ENCODE assay signal across 1 cellular context in the genomic region with DNA sequence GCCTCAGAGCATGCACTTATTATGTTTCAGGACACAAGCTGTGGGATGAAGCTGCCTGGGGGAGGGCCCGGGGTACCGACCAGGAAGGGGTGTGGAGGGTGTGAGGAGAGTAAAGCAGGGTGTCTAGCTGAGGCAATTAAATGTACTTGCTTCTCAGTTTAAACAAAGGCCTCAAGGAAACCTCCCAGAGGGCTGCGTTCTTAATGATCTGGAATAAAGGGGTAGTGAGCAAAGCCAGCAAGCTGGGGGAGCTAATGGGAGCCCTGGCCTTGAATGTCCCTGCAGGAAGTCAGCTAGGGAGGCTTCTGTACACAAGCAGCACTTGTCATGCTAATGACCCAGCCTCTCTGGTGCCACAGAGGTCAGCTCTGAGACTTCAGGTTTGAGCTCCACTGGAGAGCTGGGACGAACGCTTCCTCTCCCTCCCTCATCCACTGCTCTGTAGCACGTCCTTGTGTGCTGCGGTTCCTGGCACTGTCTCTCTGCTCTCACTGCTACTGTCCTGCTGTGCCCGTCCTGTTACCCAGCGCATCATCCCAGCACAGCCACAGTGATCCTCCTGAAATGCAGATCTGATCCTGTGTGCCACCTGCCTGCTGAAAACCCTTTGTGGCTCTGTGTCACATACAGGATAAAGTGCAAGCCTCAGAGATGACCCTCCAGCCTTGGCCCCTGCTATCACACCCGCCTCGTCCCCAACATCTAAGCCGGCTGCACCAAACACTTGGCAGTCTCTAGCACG.
TF ChIP-seq lines count a peak whose summit lies in the region.

No MANE protein-coding gene starts in this region.

TF ChIP-seq in H1, 55 proteins besides CTCF, POLR2A, EP300 and RAD21 (continued from another document):
- TF ChIP-seq, protein P1, sequence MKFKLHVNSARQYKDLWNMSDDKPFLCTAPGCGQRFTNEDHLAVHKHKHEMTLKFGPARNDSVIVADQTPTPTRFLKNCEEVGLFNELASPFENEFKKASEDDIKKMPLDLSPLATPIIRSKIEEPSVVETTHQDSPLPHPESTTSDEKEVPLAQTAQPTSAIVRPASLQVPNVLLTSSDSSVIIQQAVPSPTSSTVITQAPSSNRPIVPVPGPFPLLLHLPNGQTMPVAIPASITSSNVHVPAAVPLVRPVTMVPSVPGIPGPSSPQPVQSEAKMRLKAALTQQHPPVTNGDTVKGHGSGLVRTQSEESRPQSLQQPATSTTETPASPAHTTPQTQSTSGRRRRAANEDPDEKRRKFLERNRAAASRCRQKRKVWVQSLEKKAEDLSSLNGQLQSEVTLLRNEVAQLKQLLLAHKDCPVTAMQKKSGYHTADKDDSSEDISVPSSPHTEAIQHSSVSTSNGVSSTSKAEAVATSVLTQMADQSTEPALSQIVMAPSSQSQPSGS (IDR thresholded peaks at IDR 0.05; ENCODE audit: low read length), result 0 out of 2 replicates have a peak, but pooled peaks have one; percentile 43
- TF ChIP-seq NRF1 (IDR thresholded peaks at IDR 0.05; ENCODE audit: low read depth, low read length) (no peak), NANOG (IDR thresholded peaks at IDR 0.05; ENCODE audit: insufficient read depth, low read depth, low read length, poor library complexity, severe bottlenecking) (peak; percentile 85), BRCA1 (IDR thresholded peaks at IDR 0.05; ENCODE audit: low read depth, low read length) (no peak), TCF12 (IDR thresholded peaks at IDR 0.05; ENCODE audit: low read depth, low read length) (peak; percentile 83; the same call in 1 of the 2 replicates), EGR1 (IDR thresholded peaks at IDR 0.05; ENCODE audit: borderline replicate concordance, low read depth, low read length) (no peak), ASH2L (IDR thresholded peaks at IDR 0.05; ENCODE audit: low read length) (peak; percentile 15), GTF2F1 (IDR thresholded peaks at IDR 0.05; ENCODE audit: borderline replicate concordance, low read depth, low read length) (no peak), SP2 (IDR thresholded peaks at IDR 0.05; ENCODE audit: low read length) (no peak), POU5F1 (IDR thresholded peaks at IDR 0.05; ENCODE audit: low read depth, low read length) (0 out of 2 replicates have a peak, but pooled peaks have one; percentile 58), CREB1 (IDR thresholded peaks at IDR 0.05) (0 out of 2 replicates have a peak, but pooled peaks have one; percentile 39), SP1 (IDR thresholded peaks at IDR 0.05; ENCODE audit: low read depth, low read length) (peak; percentile 78), CTBP2 (IDR thresholded peaks at IDR 0.05; ENCODE audit: borderline replicate concordance, insufficient read depth, insufficient read length, low read length) (peak; percentile 85), SAP30 (IDR thresholded peaks at IDR 0.05; ENCODE audit: insufficient read depth, insufficient replicate concordance, low read length) (no peak), TBP (IDR thresholded peaks at IDR 0.05; ENCODE audit: low read depth, low read length) (0 out of 2 replicates have a peak, but pooled peaks have one; percentile 28), SIRT6 (IDR thresholded peaks at IDR 0.05; ENCODE audit: low read length) (no peak), EZH2 (IDR thresholded peaks at IDR 0.05; ENCODE audit: low read depth, low read length, severe bottlenecking) (peak; percentile 38), RXRA (IDR thresholded peaks at IDR 0.05; ENCODE audit: insufficient read depth, low read depth, low read length) (peak; percentile 86; the same call in 1 of the 2 replicates), RBBP5 (IDR thresholded peaks at IDR 0.05; ENCODE audit: borderline replicate concordance, low read depth, low read length) (peak; percentile 74; the same call in 1 of the 2 replicates), KDM1A (IDR thresholded peaks at IDR 0.05; ENCODE audit: borderline replicate concordance, low read length) (no peak), HDAC2 (IDR thresholded peaks at IDR 0.05; ENCODE audit: borderline replicate concordance in 1 of 2, low read depth in 2 of 2, low read length in 2 of 2) (peak in 1 of 2 experiments; percentile 73; a peak in 1 of 4 replicates), CBX8 (IDR thresholded peaks at IDR 0.05; ENCODE audit: borderline replicate concordance, low read depth, low read length) (no peak), CHD1 (IDR thresholded peaks at IDR 0.05; ENCODE audit: low read depth, low read length) (no peak), TEAD4 (IDR thresholded peaks at IDR 0.05; ENCODE audit: low read depth, low read length) (0 out of 2 replicates have a peak, but pooled peaks have one; percentile 31)
- TF ChIP-seq, protein P2, sequence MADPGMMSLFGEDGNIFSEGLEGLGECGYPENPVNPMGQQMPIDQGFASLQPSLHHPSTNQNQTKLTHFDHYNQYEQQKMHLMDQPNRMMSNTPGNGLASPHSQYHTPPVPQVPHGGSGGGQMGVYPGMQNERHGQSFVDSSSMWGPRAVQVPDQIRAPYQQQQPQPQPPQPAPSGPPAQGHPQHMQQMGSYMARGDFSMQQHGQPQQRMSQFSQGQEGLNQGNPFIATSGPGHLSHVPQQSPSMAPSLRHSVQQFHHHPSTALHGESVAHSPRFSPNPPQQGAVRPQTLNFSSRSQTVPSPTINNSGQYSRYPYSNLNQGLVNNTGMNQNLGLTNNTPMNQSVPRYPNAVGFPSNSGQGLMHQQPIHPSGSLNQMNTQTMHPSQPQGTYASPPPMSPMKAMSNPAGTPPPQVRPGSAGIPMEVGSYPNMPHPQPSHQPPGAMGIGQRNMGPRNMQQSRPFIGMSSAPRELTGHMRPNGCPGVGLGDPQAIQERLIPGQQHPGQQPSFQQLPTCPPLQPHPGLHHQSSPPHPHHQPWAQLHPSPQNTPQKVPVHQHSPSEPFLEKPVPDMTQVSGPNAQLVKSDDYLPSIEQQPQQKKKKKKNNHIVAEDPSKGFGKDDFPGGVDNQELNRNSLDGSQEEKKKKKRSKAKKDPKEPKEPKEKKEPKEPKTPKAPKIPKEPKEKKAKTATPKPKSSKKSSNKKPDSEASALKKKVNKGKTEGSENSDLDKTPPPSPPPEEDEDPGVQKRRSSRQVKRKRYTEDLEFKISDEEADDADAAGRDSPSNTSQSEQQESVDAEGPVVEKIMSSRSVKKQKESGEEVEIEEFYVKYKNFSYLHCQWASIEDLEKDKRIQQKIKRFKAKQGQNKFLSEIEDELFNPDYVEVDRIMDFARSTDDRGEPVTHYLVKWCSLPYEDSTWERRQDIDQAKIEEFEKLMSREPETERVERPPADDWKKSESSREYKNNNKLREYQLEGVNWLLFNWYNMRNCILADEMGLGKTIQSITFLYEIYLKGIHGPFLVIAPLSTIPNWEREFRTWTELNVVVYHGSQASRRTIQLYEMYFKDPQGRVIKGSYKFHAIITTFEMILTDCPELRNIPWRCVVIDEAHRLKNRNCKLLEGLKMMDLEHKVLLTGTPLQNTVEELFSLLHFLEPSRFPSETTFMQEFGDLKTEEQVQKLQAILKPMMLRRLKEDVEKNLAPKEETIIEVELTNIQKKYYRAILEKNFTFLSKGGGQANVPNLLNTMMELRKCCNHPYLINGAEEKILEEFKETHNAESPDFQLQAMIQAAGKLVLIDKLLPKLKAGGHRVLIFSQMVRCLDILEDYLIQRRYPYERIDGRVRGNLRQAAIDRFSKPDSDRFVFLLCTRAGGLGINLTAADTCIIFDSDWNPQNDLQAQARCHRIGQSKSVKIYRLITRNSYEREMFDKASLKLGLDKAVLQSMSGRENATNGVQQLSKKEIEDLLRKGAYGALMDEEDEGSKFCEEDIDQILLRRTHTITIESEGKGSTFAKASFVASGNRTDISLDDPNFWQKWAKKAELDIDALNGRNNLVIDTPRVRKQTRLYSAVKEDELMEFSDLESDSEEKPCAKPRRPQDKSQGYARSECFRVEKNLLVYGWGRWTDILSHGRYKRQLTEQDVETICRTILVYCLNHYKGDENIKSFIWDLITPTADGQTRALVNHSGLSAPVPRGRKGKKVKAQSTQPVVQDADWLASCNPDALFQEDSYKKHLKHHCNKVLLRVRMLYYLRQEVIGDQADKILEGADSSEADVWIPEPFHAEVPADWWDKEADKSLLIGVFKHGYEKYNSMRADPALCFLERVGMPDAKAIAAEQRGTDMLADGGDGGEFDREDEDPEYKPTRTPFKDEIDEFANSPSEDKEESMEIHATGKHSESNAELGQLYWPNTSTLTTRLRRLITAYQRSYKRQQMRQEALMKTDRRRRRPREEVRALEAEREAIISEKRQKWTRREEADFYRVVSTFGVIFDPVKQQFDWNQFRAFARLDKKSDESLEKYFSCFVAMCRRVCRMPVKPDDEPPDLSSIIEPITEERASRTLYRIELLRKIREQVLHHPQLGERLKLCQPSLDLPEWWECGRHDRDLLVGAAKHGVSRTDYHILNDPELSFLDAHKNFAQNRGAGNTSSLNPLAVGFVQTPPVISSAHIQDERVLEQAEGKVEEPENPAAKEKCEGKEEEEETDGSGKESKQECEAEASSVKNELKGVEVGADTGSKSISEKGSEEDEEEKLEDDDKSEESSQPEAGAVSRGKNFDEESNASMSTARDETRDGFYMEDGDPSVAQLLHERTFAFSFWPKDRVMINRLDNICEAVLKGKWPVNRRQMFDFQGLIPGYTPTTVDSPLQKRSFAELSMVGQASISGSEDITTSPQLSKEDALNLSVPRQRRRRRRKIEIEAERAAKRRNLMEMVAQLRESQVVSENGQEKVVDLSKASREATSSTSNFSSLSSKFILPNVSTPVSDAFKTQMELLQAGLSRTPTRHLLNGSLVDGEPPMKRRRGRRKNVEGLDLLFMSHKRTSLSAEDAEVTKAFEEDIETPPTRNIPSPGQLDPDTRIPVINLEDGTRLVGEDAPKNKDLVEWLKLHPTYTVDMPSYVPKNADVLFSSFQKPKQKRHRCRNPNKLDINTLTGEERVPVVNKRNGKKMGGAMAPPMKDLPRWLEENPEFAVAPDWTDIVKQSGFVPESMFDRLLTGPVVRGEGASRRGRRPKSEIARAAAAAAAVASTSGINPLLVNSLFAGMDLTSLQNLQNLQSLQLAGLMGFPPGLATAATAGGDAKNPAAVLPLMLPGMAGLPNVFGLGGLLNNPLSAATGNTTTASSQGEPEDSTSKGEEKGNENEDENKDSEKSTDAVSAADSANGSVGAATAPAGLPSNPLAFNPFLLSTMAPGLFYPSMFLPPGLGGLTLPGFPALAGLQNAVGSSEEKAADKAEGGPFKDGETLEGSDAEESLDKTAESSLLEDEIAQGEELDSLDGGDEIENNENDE (IDR thresholded peaks at IDR 0.05; ENCODE audit: insufficient replicate concordance, low read length), result peak; percentile 63
